ENCODE assay signal across 11 cellular contexts in genomic region chr9:36214571-36214970, GRCh38. TPM values are rescaled to one million over a fixed set of nuclear protein-coding genes. Genes with fewer than 3 reads are reported as not detected.
DNase-seq lines count a peak whose midpoint lies in the region; ATAC-seq and TF ChIP-seq lines count a peak whose summit lies in the region.
"Had no signal": no experiment of that assay in that cellular context is flagged by ENCODE, and none has a peak within 500 bp of the region (broad histone marks: within the 10 kb centered on the region; RNA-seq: fewer than 3 reads in every experiment).

No MANE protein-coding gene starts in this region.

- no peak overlapping the region for H3K4me3 ChIP-seq in fibroblast of villous mesenchyme (ENCODE audit: low read depth, low read length)
- H3K4me3 ChIP-seq: testis had no signal

- H3K4me3 Mint-ChIP-seq in osteocyte (ENCODE audit: unreplicated experiment) = no peak overlapping the region
- H3K4me3 Mint-ChIP-seq: activated naive CD8-positive, alpha-beta T cell treated with anti-CD3 and anti-CD28 coated beads, Interleukin-2, amount 10 ng/mL, durations not matched to agents 7 days and 5 days had no signal

- H3K27ac Mint-ChIP-seq in osteocyte (ENCODE audit: unreplicated experiment) = peak overlapping the region; percentile 16
- H3K27ac Mint-ChIP-seq: activated naive CD8-positive, alpha-beta T cell treated with anti-CD3 and anti-CD28 coated beads, Interleukin-2, amount 10 ng/mL, durations not matched to agents 7 days and 5 days had no signal

- no peaks in the 10 kb centered on the region for H3K27me3 Mint-ChIP-seq in osteocyte (ENCODE audit: unreplicated experiment)
- H3K27me3 Mint-ChIP-seq: activated naive CD8-positive, alpha-beta T cell treated with anti-CD3 and anti-CD28 coated beads, Interleukin-2, amount 10 ng/mL, durations not matched to agents 7 days and 5 days had no signal

- no peak for ATAC-seq in stimulated activated naive CD8-positive, alpha-beta T cell treated with anti-CD3 and anti-CD28 coated beads, Interleukin-15, Interleukin-2, amounts not matched to agents 100 U/mL and 50 U/mL, for 24 hours

- H3K4me1 Mint-ChIP-seq in osteocyte (ENCODE audit: unreplicated experiment) = peaks cover 3% of the 10 kb centered on the region

- no peak for TF ChIP-seq CTCF in fibroblast of villous mesenchyme (IDR thresholded peaks at IDR 0.05; ENCODE audit: insufficient read depth, low read depth, low read length)
- TF ChIP-seq CTCF in osteocyte (IDR thresholded peaks at IDR 0.05) = no peak

- DNase-seq in EH (ENCODE audit: low read depth) (peak; percentile 29), amniotic epithelial cell (ENCODE audit: low read depth) (peak; percentile 85), fibroblast of villous mesenchyme (ENCODE audit: low read depth) (peak; percentile 82), osteocyte (ENCODE audit: extremely low spot score, unreplicated experiment) (no peak), foreskin melanocyte (no peak)
- no peak for DNase-seq in stimulated activated naive CD8-positive, alpha-beta T cell treated with anti-CD3 and anti-CD28 coated beads, Interleukin-15, Interleukin-2, amounts not matched to agents 100 U/mL and 50 U/mL, for 24 hours
- no peak for DNase-seq in stimulated activated CD8-positive, alpha-beta memory T cell treated with anti-CD3 and anti-CD28 coated beads, Interleukin-4, amount 100 ng/mL, for 48 hours
- no peak for DNase-seq in stimulated activated CD4-positive, alpha-beta T cell treated with anti-CD3 and anti-CD28 coated beads, Interleukin-2, amount 100 ng/mL, for 24 hours
- DNase-seq: activated naive CD8-positive, alpha-beta T cell treated with anti-CD3 and anti-CD28 coated beads, Interleukin-2, amount 10 ng/mL, durations not matched to agents 7 days and 5 days; NCI-H1417 treated with DMSO at 0.1 percent for 48 hours; testis had no signal

- H3K9me3 Mint-ChIP-seq in osteocyte (ENCODE audit: unreplicated experiment) = no peaks in the 10 kb centered on the region
- H3K9me3 Mint-ChIP-seq: activated naive CD8-positive, alpha-beta T cell treated with anti-CD3 and anti-CD28 coated beads, Interleukin-2, amount 10 ng/mL, durations not matched to agents 7 days and 5 days had no signal

- H3K36me3 Mint-ChIP-seq in osteocyte (ENCODE audit: unreplicated experiment) = peaks cover 48% of the 10 kb centered on the region

RNA-seq across cellular contexts. Expression of gene CLTA, which starts 23.9 kb away (rescaled TPM):
- total RNA-seq in fibroblast of villous mesenchyme (194 and 265 TPM in 2 replicates), osteocyte (260 and 281 TPM in 2 replicates)

RNA-seq across cellular contexts. Expression of gene GNE, which starts 43.7 kb away (rescaled TPM):
- total RNA-seq in fibroblast of villous mesenchyme = 24.2 and 32.4 TPM in 2 replicates
- total RNA-seq in osteocyte = 16.5 and 16.9 TPM in 2 replicates

RNA-seq across cellular contexts. Expression of gene CCIN, which starts 45.4 kb away (rescaled TPM):
- 0.43 and 2.3 TPM in 2 replicates for total RNA-seq in fibroblast of villous mesenchyme
- not detected in 2 replicates for total RNA-seq in osteocyte

Comparison
In these comparisons a context has a peak if more than half of its experiments do, and no peak if none do; other contexts are left out.
1. DNase-seq: peak in EH (single experiment), amniotic epithelial cell (single experiment) and fibroblast of villous mesenchyme (single experiment); none in osteocyte (single experiment), stimulated activated naive CD8-positive, alpha-beta T cell treated with anti-CD3 and anti-CD28 coated beads, Interleukin-15, Interleukin-2, amounts not matched to agents 100 U/mL and 50 U/mL, for 24 hours (single experiment), stimulated activated CD8-positive, alpha-beta memory T cell treated with anti-CD3 and anti-CD28 coated beads, Interleukin-4, amount 100 ng/mL, for 48 hours (single experiment), foreskin melanocyte (single experiment) and stimulated activated CD4-positive, alpha-beta T cell treated with anti-CD3 and anti-CD28 coated beads, Interleukin-2, amount 100 ng/mL, for 24 hours (0 of 2).